Comparison of ENCODE assay signal across 9 cellular contexts in genomic region chr11:102341844-102342318, GRCh38. TPM values are rescaled to one million over a fixed set of nuclear protein-coding genes. Genes with fewer than 3 reads are reported as not detected.
A peak's percentile ranks its signal among the peaks of the same experiment; 100 is the strongest.
DNase-seq lines count a peak whose midpoint lies in the region; ATAC-seq and TF ChIP-seq lines count a peak whose summit lies in the region.
"Had no signal": no experiment of that assay in that cellular context is flagged by ENCODE, and none has a peak within 500 bp of the region (broad histone marks: within the 10 kb centered on the region; RNA-seq: fewer than 3 reads in every experiment).

No MANE protein-coding gene starts in this region.

- H3K4me3 ChIP-seq in effector memory CD4-positive, alpha-beta T cell (ENCODE audit: insufficient read depth, low read depth, low read length, poor library complexity, severe bottlenecking): no peak overlapping the region
- H3K4me3 ChIP-seq: SK-N-MC had no signal

- no peak for DNase-seq in CD14-positive monocyte (ENCODE audit: low spot score)
- peak; percentile 77 for DNase-seq in NCI-H774 (lab: John Stamatoyannopoulos, UW)
- DNase-seq in activated CD4-positive, alpha-beta memory T cell treated with anti-CD3 and anti-CD28 coated beads, Interleukin-2, amount 10 ng/mL, durations not matched to agents 7 days and 5 days: peak; percentile 72
- peak; percentile 42 to 54 (median 45) for DNase-seq in effector memory CD4-positive, alpha-beta T cell
- peak; percentile 72 to 75 for DNase-seq in memory B cell (ENCODE audit: low spot score in 2 of 2)
- DNase-seq in stimulated activated effector memory CD8-positive, alpha-beta T cell treated with anti-CD3 and anti-CD28 coated beads, Interleukin-12 subunit alpha, Interleukin-12 subunit beta, amount 100 ng/mL, for 72 hours (ENCODE audit: low spot score in 2 of 2): peak; percentile 60 to 87

- H3K4me1 ChIP-seq in effector memory CD4-positive, alpha-beta T cell (ENCODE audit: control insufficient read depth, insufficient read depth, low read length, poor library complexity, severe bottlenecking): peaks cover 6% of the 10 kb centered on the region

- POLR2A ChIA-PET in activated CD4-positive, alpha-beta memory T cell treated with anti-CD3 and anti-CD28 coated beads, Interleukin-2, amount 10 ng/mL, durations not matched to agents 7 days and 5 days (lab: Charles Lee): interaction anchor here (0.7 to 2.2 kb wide), 8 partner anchors 8 to 272 kb away, joined by 3 to 6 read pairs (median 4); no protein-coding TSS in a partner anchor

- no peaks in the 10 kb centered on the region for H3K9me3 ChIP-seq in effector memory CD4-positive, alpha-beta T cell (ENCODE audit: control insufficient read depth, low read length)

- H3K4me3 Mint-ChIP-seq in CD14-positive monocyte: no peak overlapping the region
- no peak overlapping the region for H3K4me3 Mint-ChIP-seq in activated CD4-positive, alpha-beta memory T cell treated with anti-CD3 and anti-CD28 coated beads, Interleukin-2, amount 10 ng/mL, durations not matched to agents 7 days and 5 days
- H3K4me3 Mint-ChIP-seq in memory B cell: no peak overlapping the region
- no peak overlapping the region for H3K4me3 Mint-ChIP-seq in stimulated activated effector memory CD8-positive, alpha-beta T cell treated with anti-CD3 and anti-CD28 coated beads, Interleukin-12 subunit alpha, Interleukin-12 subunit beta, amount 100 ng/mL, for 72 hours

- H3K36me3 ChIP-seq in effector memory CD4-positive, alpha-beta T cell (ENCODE audit: control insufficient read depth, insufficient read depth, low read length): peaks cover 16% of the 10 kb centered on the region

- H3K27ac ChIP-seq in effector memory CD4-positive, alpha-beta T cell (ENCODE audit: insufficient read depth, low read length, poor library complexity, severe bottlenecking): no peak overlapping the region
- H3K27ac ChIP-seq: SK-N-MC had no signal

- CTCF ChIA-PET in activated CD4-positive, alpha-beta memory T cell treated with anti-CD3 and anti-CD28 coated beads, Interleukin-2, amount 10 ng/mL, durations not matched to agents 7 days and 5 days (lab: Charles Lee): interaction anchor here (0.8 to 4.9 kb wide), 49 partner anchors 9 to 325 kb away, joined by 3 to 53 read pairs (median 5); partner anchors contain the start of genes BIRC3 and TMEM123

- H3K9me3 Mint-ChIP-seq in CD14-positive monocyte (no peaks in the 10 kb centered on the region), memory B cell (no peaks in the 10 kb centered on the region)
- H3K9me3 Mint-ChIP-seq in activated CD4-positive, alpha-beta memory T cell treated with anti-CD3 and anti-CD28 coated beads, Interleukin-2, amount 10 ng/mL, durations not matched to agents 7 days and 5 days: no peaks in the 10 kb centered on the region
- H3K9me3 Mint-ChIP-seq in stimulated activated effector memory CD8-positive, alpha-beta T cell treated with anti-CD3 and anti-CD28 coated beads, Interleukin-12 subunit alpha, Interleukin-12 subunit beta, amount 100 ng/mL, for 72 hours: no peaks in the 10 kb centered on the region

- H3K4me1 Mint-ChIP-seq in CD14-positive monocyte (peaks cover 12% of the 10 kb centered on the region), memory B cell (peaks cover 24% of the 10 kb centered on the region)
- H3K4me1 Mint-ChIP-seq in activated CD4-positive, alpha-beta memory T cell treated with anti-CD3 and anti-CD28 coated beads, Interleukin-2, amount 10 ng/mL, durations not matched to agents 7 days and 5 days: peaks cover 20% of the 10 kb centered on the region
- peaks cover 49% of the 10 kb centered on the region for H3K4me1 Mint-ChIP-seq in stimulated activated effector memory CD8-positive, alpha-beta T cell treated with anti-CD3 and anti-CD28 coated beads, Interleukin-12 subunit alpha, Interleukin-12 subunit beta, amount 100 ng/mL, for 72 hours

- ATAC-seq in GM19324 (IDR thresholded peaks at IDR 0.05; ENCODE audit: low FRiP score, unreplicated experiment) (peak; percentile 56), HG03521 (IDR thresholded peaks at IDR 0.05; ENCODE audit: unreplicated experiment) (peak; percentile 55), memory B cell (ENCODE audit: low read depth) (peak; percentile 42)
- peak; percentile 69 for ATAC-seq in stimulated activated effector memory CD8-positive, alpha-beta T cell treated with anti-CD3 and anti-CD28 coated beads, Interleukin-12 subunit alpha, Interleukin-12 subunit beta, amount 100 ng/mL, for 72 hours

- H3K27me3 Mint-ChIP-seq in CD14-positive monocyte (ENCODE audit: low read depth in 3 of 3) (peaks cover 2 to 3% (median 3%) of the 10 kb centered on the region in 3 donors), memory B cell (no peaks in the 10 kb centered on the region)
- no peaks in the 10 kb centered on the region for H3K27me3 Mint-ChIP-seq in activated CD4-positive, alpha-beta memory T cell treated with anti-CD3 and anti-CD28 coated beads, Interleukin-2, amount 10 ng/mL, durations not matched to agents 7 days and 5 days

- H3K36me3 Mint-ChIP-seq in CD14-positive monocyte (peaks cover 0 to 10% of the 10 kb centered on the region in 2 donors), memory B cell (peaks cover 8% of the 10 kb centered on the region)
- peaks cover 19% of the 10 kb centered on the region for H3K36me3 Mint-ChIP-seq in activated CD4-positive, alpha-beta memory T cell treated with anti-CD3 and anti-CD28 coated beads, Interleukin-2, amount 10 ng/mL, durations not matched to agents 7 days and 5 days (ENCODE audit: low read depth)
- H3K36me3 Mint-ChIP-seq in stimulated activated effector memory CD8-positive, alpha-beta T cell treated with anti-CD3 and anti-CD28 coated beads, Interleukin-12 subunit alpha, Interleukin-12 subunit beta, amount 100 ng/mL, for 72 hours: peaks cover 40% of the 10 kb centered on the region

- H3K27me3 ChIP-seq in effector memory CD4-positive, alpha-beta T cell (replicated peaks; ENCODE audit: control insufficient read depth, insufficient read depth, low read length, poor library complexity, severe bottlenecking): no peaks in the 10 kb centered on the region

- H3K27ac Mint-ChIP-seq in CD14-positive monocyte: peak overlapping the region in 3 of 7 donors; percentile 29 to 43 (median 43)
- no peak overlapping the region for H3K27ac Mint-ChIP-seq in activated CD4-positive, alpha-beta memory T cell treated with anti-CD3 and anti-CD28 coated beads, Interleukin-2, amount 10 ng/mL, durations not matched to agents 7 days and 5 days
- peak overlapping the region; percentile 12 for H3K27ac Mint-ChIP-seq in memory B cell
- no peak overlapping the region for H3K27ac Mint-ChIP-seq in stimulated activated effector memory CD8-positive, alpha-beta T cell treated with anti-CD3 and anti-CD28 coated beads, Interleukin-12 subunit alpha, Interleukin-12 subunit beta, amount 100 ng/mL, for 72 hours

- intact Hi-C loops in CD14-positive monocyte (cut with micrococcal nuclease): loop anchor here (2.0 to 5.0 kb wide), 3 partner anchors 23 to 155 kb away; no protein-coding TSS in a partner anchor

- TF ChIP-seq CTCF in CD14-positive monocyte (IDR thresholded peaks at IDR 0.05): peak; percentile 82

RNA-seq across cellular contexts. Expression of gene BIRC2, which starts 5.1 kb away (rescaled TPM):
- polyA plus RNA-seq in CD14-positive monocyte: 10 to 100 TPM; 50.2 to 54.7 TPM
- total RNA-seq in activated CD4-positive, alpha-beta memory T cell treated with anti-CD3 and anti-CD28 coated beads, Interleukin-2, amount 10 ng/mL, durations not matched to agents 7 days and 5 days: 10 to 100 TPM; 36.0 to 39.7 TPM

RNA-seq across cellular contexts. Expression of gene BIRC3, which starts 24.6 kb away (rescaled TPM):
- 1 to 10 TPM; 3.0 to 9.8 TPM for polyA plus RNA-seq in CD14-positive monocyte
- 10 to 100 TPM; 79.0 to 80.0 TPM for total RNA-seq in activated CD4-positive, alpha-beta memory T cell treated with anti-CD3 and anti-CD28 coated beads, Interleukin-2, amount 10 ng/mL, durations not matched to agents 7 days and 5 days
